In the genomic region with DNA sequence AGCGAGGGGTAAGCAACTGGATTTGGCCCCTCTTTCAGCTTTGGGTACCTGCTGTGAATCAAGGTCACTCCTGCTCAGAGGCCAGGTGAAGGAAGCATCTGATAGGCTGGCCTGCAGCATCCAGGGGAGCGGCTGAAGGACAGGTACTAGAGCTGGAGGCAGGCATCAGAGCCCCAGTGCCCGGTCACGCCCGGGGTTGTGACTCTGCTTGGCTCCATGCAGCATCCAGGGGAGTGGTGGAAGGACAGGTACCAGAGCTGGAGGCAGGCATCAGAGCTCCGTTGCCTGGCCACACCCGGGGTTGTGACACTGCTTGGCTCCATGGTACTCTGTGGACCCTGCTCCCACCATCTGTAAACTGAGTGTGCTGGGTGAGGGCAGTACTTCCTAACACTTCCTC, we compare ENCODE assay signal across 25 cellular contexts.
"Had no signal": no experiment of that assay in that cellular context is flagged by ENCODE, and none has a peak within 500 bp of the region (broad histone marks: within the 10 kb centered on the region; RNA-seq: fewer than 3 reads in every experiment).

No MANE protein-coding gene starts in this region.

- H3K27me3 Mint-ChIP-seq: memory B cell; naive B cell; natural killer cell treated with Interleukin-12 subunit alpha and Interleukin-12 subunit beta and Interleukin-15 and Interleukin-18, amount 100 ng/mL, for 72 hours; progenitor cell of endocrine pancreas; stimulated activated naive CD8-positive, alpha-beta T cell treated with anti-CD3 and anti-CD28 coated beads, Interleukin-15, amount 100 ng/mL, for 72 hours had no signal

- H3K4me1 ChIP-seq: heart left ventricle, parathyroid adenoma, right lobe of liver, suprapubic skin, vagina had no signal

- H3K27ac ChIP-seq: heart left ventricle, hepatocyte, parathyroid adenoma, right lobe of liver, suprapubic skin, transverse colon, vagina had no signal

- H3K36me3 ChIP-seq: gastroesophageal sphincter, heart left ventricle, right lobe of liver, suprapubic skin, transverse colon, vagina had no signal

- H2AFZ ChIP-seq: hepatocyte, parathyroid adenoma had no signal

- H3K27me3 ChIP-seq: gastroesophageal sphincter, heart left ventricle, hepatocyte, right lobe of liver, suprapubic skin, transverse colon, vagina had no signal

- H3K9ac ChIP-seq: parathyroid adenoma had no signal

- H3K4me3 Mint-ChIP-seq: memory B cell; mesothelial cell of epicardium; natural killer cell treated with Interleukin-12 subunit alpha and Interleukin-12 subunit beta and Interleukin-15 and Interleukin-18, amount 100 ng/mL, for 72 hours; neural crest cell; stimulated activated naive CD8-positive, alpha-beta T cell treated with anti-CD3 and anti-CD28 coated beads, Interleukin-15, amount 100 ng/mL, for 72 hours had no signal

- H3K36me3 Mint-ChIP-seq: memory B cell; mesothelial cell of epicardium; naive B cell; natural killer cell treated with Interleukin-12 subunit alpha and Interleukin-12 subunit beta and Interleukin-15 and Interleukin-18, amount 100 ng/mL, for 72 hours had no signal

- H3K4me3 ChIP-seq: gastroesophageal sphincter, heart left ventricle, hepatocyte, lung, mucosa of descending colon, right lobe of liver, suprapubic skin, transverse colon, vagina had no signal

- H3K9me3 Mint-ChIP-seq: memory B cell; mesothelial cell of epicardium; naive B cell; natural killer cell treated with Interleukin-12 subunit alpha and Interleukin-12 subunit beta and Interleukin-15 and Interleukin-18, amount 100 ng/mL, for 72 hours; neural crest cell; stimulated activated naive CD8-positive, alpha-beta T cell treated with anti-CD3 and anti-CD28 coated beads, Interleukin-15, amount 100 ng/mL, for 72 hours had no signal

- H3K27ac Mint-ChIP-seq: memory B cell, mesothelial cell of epicardium, progenitor cell of endocrine pancreas had no signal

- DNase-seq: cortex of kidney; foreskin fibroblast; heart left ventricle; kidney; mucosa of descending colon; naive B cell; right lobe of liver; small intestine; stimulated activated CD4-positive, alpha-beta T cell treated with anti-CD3 and anti-CD28 coated beads, Interleukin-15, amount 100 ng/mL, for 24 hours; stimulated activated CD4-positive, alpha-beta T cell treated with anti-CD3 and anti-CD28 coated beads, Interleukin-2, amount 100 ng/mL, for 48 hours; stimulated activated naive CD4-positive, alpha-beta T cell; stimulated activated naive CD8-positive, alpha-beta T cell treated with anti-CD3 and anti-CD28 coated beads, Interleukin-15, amount 100 ng/mL, for 72 hours; transverse colon had no signal

- H3K4me1 Mint-ChIP-seq: mesothelial cell of epicardium had no signal

- ATAC-seq: gastroesophageal sphincter; heart left ventricle; left lobe of liver; mucosa of descending colon; natural killer cell treated with Interleukin-12 subunit alpha and Interleukin-12 subunit beta and Interleukin-15 and Interleukin-18, amount 100 ng/mL, for 72 hours; right lobe of liver; stimulated activated naive CD8-positive, alpha-beta T cell treated with anti-CD3 and anti-CD28 coated beads, Interleukin-15, amount 100 ng/mL, for 72 hours had no signal

- H3K4me2 ChIP-seq: hepatocyte had no signal

- H3K9me3 ChIP-seq: gastroesophageal sphincter, heart left ventricle, mucosa of descending colon, right lobe of liver, suprapubic skin, transverse colon, vagina had no signal
